ENCODE assay signal across 8 cellular contexts in the genomic region with DNA sequence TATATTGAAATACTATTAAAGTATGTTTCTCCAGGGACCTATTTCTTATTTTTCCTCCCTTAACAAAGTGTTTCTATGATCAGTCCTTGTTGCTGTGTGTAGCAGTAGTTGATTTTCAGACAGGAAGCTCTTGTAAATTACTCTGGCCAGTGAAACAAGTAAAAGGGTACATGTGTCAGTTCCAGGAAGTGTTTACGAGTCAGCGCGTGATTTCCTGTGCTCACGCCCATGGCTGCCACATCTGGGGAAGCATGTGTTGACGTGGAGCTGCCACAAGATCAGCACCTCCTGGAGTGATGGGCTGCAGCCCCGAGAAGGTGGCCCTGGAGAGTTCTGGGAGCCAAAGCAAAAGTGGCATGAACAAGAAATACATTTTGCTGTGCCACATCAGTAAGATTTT. TPM values are rescaled to one million over a fixed set of nuclear protein-coding genes. Genes with fewer than 3 reads are reported as not detected.
A peak's percentile ranks its signal among the peaks of the same experiment; 100 is the strongest.
DNase-seq lines count a peak whose midpoint lies in the region; ATAC-seq and TF ChIP-seq lines count a peak whose summit lies in the region.
"Had no signal": no experiment of that assay in that cellular context is flagged by ENCODE, and none has a peak within 500 bp of the region (broad histone marks: within the 10 kb centered on the region; RNA-seq: fewer than 3 reads in every experiment).

No MANE protein-coding gene starts in this region.

- no peaks in the 10 kb centered on the region for H3K27me3 Mint-ChIP-seq in activated B cell treated with CpG ODN at 0.5 μM for 24 hours
- no peaks in the 10 kb centered on the region for H3K27me3 Mint-ChIP-seq in central memory CD8-positive, alpha-beta T cell

- H3K36me3 Mint-ChIP-seq in activated B cell treated with CpG ODN at 0.5 μM for 24 hours (ENCODE audit: low read depth), result no peaks in the 10 kb centered on the region
- peaks cover 3% of the 10 kb centered on the region for H3K36me3 Mint-ChIP-seq in central memory CD8-positive, alpha-beta T cell (ENCODE audit: insufficient read depth)

- no peak for TF ChIP-seq CTCF in activated B cell treated with CpG ODN at 0.5 μM for 24 hours (IDR thresholded peaks at IDR 0.05)

- intact Hi-C loops in activated B cell treated with CpG ODN at 0.5 μM for 24 hours (cut with micrococcal nuclease), result no loop called here

- H3K27ac Mint-ChIP-seq in activated B cell treated with CpG ODN at 0.5 μM for 24 hours, result peak overlapping the region; percentile 36
- H3K27ac Mint-ChIP-seq in central memory CD8-positive, alpha-beta T cell (ENCODE audit: low read depth), result peak overlapping the region; percentile 94

- no peak for DNase-seq in activated B cell treated with CpG ODN at 0.5 μM for 24 hours
- peak; percentile 43 to 82 for DNase-seq in central memory CD8-positive, alpha-beta T cell (ENCODE audit: low spot score in 2 of 2)
- DNase-seq in pulmonary artery endothelial cell (ENCODE audit: low read depth, low spot score), result peak; percentile 88
- DNase-seq in cerebellar cortex (ENCODE audit: low spot score), result no peak
- no peak for DNase-seq in NCI-H2227 (lab: John Stamatoyannopoulos, UW; ENCODE audit: unreplicated experiment)
- no peak for DNase-seq in NCI-H774 (lab: John Stamatoyannopoulos, UW)

- H3K9me3 Mint-ChIP-seq in activated B cell treated with CpG ODN at 0.5 μM for 24 hours, result no peaks in the 10 kb centered on the region
- no peaks in the 10 kb centered on the region for H3K9me3 Mint-ChIP-seq in central memory CD8-positive, alpha-beta T cell

- H3K4me1 Mint-ChIP-seq in activated B cell treated with CpG ODN at 0.5 μM for 24 hours, result peaks cover 16% of the 10 kb centered on the region
- H3K4me1 Mint-ChIP-seq in central memory CD8-positive, alpha-beta T cell, result peaks cover 40% of the 10 kb centered on the region

- CTCF ChIA-PET in activated B cell treated with CpG ODN at 0.5 μM for 24 hours (lab: Charles Lee), result interaction anchor here (0.9 kb wide), 1 partner anchor 11 kb away, joined by 3 read pairs; no protein-coding TSS in a partner anchor

- POLR2A ChIA-PET in activated B cell treated with CpG ODN at 0.5 μM for 24 hours (lab: Charles Lee), result interaction anchor here (0.7 kb wide), 1 partner anchor 1221 kb away, joined by 3 read pairs; a partner anchor contains a TSS

- H3K4me3 Mint-ChIP-seq in activated B cell treated with CpG ODN at 0.5 μM for 24 hours, result peak overlapping the region; percentile 49
- H3K4me3 Mint-ChIP-seq in central memory CD8-positive, alpha-beta T cell, result peak overlapping the region; percentile 59

- peak; percentile 66 for ATAC-seq in HG02678 (IDR thresholded peaks at IDR 0.05; ENCODE audit: unreplicated experiment)
- peak; percentile 52 for ATAC-seq in activated B cell treated with CpG ODN at 0.5 μM for 24 hours (ENCODE audit: low read depth)
- ATAC-seq in central memory CD8-positive, alpha-beta T cell (replicated peaks; ENCODE audit: extremely low read depth, poor library complexity, severe bottlenecking), result peak; percentile 98
- ATAC-seq: Panc1 had no signal

RNA-seq across cellular contexts. Expression of a gene that starts 38.6 kb away (rescaled TPM):
- total RNA-seq in activated B cell treated with CpG ODN at 0.5 μM for 24 hours (not detected in 2 replicates), pulmonary artery endothelial cell (not detected in 2 replicates)

Comparison
In these comparisons a context has a peak if more than half of its experiments do, and no peak if none do; other contexts are left out.
1. DNase-seq: peak in central memory CD8-positive, alpha-beta T cell (2 of 2) and pulmonary artery endothelial cell (single experiment); none in activated B cell treated with CpG ODN at 0.5 μM for 24 hours (single experiment), cerebellar cortex (single experiment), NCI-H2227 (single experiment) and NCI-H774 (single experiment).
2. Peak in every context shown above with its lines, with median percentiles within 50 percentile points of each other: ATAC-seq.